10 cellular contexts compared by ENCODE assay signal in genomic region chr20:13430346-13431002, GRCh38.
A peak's percentile ranks its signal among the peaks of the same experiment; 100 is the strongest.
DNase-seq lines count a peak whose midpoint lies in the region; ATAC-seq lines count a peak whose summit lies in the region.
"Had no signal": no experiment of that assay in that cellular context is flagged by ENCODE, and none has a peak within 500 bp of the region (broad histone marks: within the 10 kb centered on the region; RNA-seq: fewer than 3 reads in every experiment).

No MANE protein-coding gene starts in this region.

- H3K4me1 Mint-ChIP-seq in activated CD4-positive, alpha-beta T cell treated with anti-CD3 and anti-CD28 coated beads for 36 hours = peaks cover 8% of the 10 kb centered on the region
- H3K4me1 Mint-ChIP-seq in activated CD8-positive, alpha-beta T cell treated with anti-CD3 and anti-CD28 coated beads, Interleukin-2, amount 10 ng/mL, durations not matched to agents 7 days and 5 days (ENCODE audit: low read depth) = peaks cover 14% of the 10 kb centered on the region

- H3K27ac Mint-ChIP-seq in activated CD4-positive, alpha-beta T cell treated with anti-CD3 and anti-CD28 coated beads for 36 hours = peak overlapping the region; percentile 30
- no peak overlapping the region for H3K27ac Mint-ChIP-seq in activated CD8-positive, alpha-beta T cell treated with anti-CD3 and anti-CD28 coated beads, Interleukin-2, amount 10 ng/mL, durations not matched to agents 7 days and 5 days
- H3K27ac Mint-ChIP-seq: type B pancreatic cell had no signal

- H3K36me3 Mint-ChIP-seq in activated CD4-positive, alpha-beta T cell treated with anti-CD3 and anti-CD28 coated beads for 36 hours (ENCODE audit: low read depth) = peaks cover 29% of the 10 kb centered on the region
- peaks cover 22% of the 10 kb centered on the region for H3K36me3 Mint-ChIP-seq in activated CD8-positive, alpha-beta T cell treated with anti-CD3 and anti-CD28 coated beads, Interleukin-2, amount 10 ng/mL, durations not matched to agents 7 days and 5 days (ENCODE audit: low read depth)

- intact Hi-C loops in activated CD4-positive, alpha-beta T cell treated with anti-CD3 and anti-CD28 coated beads for 36 hours (cut with DNase I, micrococcal nuclease) = no loop called here

- peak; percentile 57 for DNase-seq in activated CD4-positive, alpha-beta T cell treated with anti-CD3 and anti-CD28 coated beads for 36 hours
- no peak for DNase-seq in activated CD4-positive, alpha-beta T cell treated with anti-CD3 and anti-CD28 coated beads, Interleukin-2, amount 50 U/mL, for 1 hour
- peak; percentile 54 for DNase-seq in activated CD8-positive, alpha-beta T cell treated with anti-CD3 and anti-CD28 coated beads, Interleukin-2, amount 10 ng/mL, durations not matched to agents 7 days and 5 days
- DNase-seq in stimulated activated CD8-positive, alpha-beta memory T cell treated with anti-CD3 and anti-CD28 coated beads, Interleukin-15, amount 100 ng/mL, for 48 hours (ENCODE audit: low read depth in 2 of 2) = peak; percentile 43 to 57
- DNase-seq in activated gamma-delta T cell treated with Interleukin-2 at 50 U/mL for 16 hours = no peak
- DNase-seq: NCI-H526 treated with DMSO at 0.1 percent for 48 hours had no signal

- no peak overlapping the region for H3K4me3 Mint-ChIP-seq in activated CD4-positive, alpha-beta T cell treated with anti-CD3 and anti-CD28 coated beads for 36 hours
- H3K4me3 Mint-ChIP-seq in activated CD8-positive, alpha-beta T cell treated with anti-CD3 and anti-CD28 coated beads, Interleukin-2, amount 10 ng/mL, durations not matched to agents 7 days and 5 days = no peak overlapping the region
- H3K4me3 Mint-ChIP-seq: type B pancreatic cell had no signal

- H3K27me3 Mint-ChIP-seq in activated CD4-positive, alpha-beta T cell treated with anti-CD3 and anti-CD28 coated beads for 36 hours = no peaks in the 10 kb centered on the region
- no peaks in the 10 kb centered on the region for H3K27me3 Mint-ChIP-seq in activated CD8-positive, alpha-beta T cell treated with anti-CD3 and anti-CD28 coated beads, Interleukin-2, amount 10 ng/mL, durations not matched to agents 7 days and 5 days (ENCODE audit: low read depth)
- H3K27me3 Mint-ChIP-seq: type B pancreatic cell had no signal

- CTCF ChIA-PET in activated CD4-positive, alpha-beta T cell treated with anti-CD3 and anti-CD28 coated beads for 36 hours (lab: Charles Lee) = no interaction called here
- CTCF ChIA-PET in activated CD8-positive, alpha-beta T cell treated with anti-CD3 and anti-CD28 coated beads, Interleukin-2, amount 10 ng/mL, durations not matched to agents 7 days and 5 days (lab: Charles Lee) = interaction anchor here (1.0 kb wide), 1 partner anchor 21 kb away, joined by 3 read pairs; no protein-coding TSS in a partner anchor

- POLR2A ChIA-PET in activated CD4-positive, alpha-beta T cell treated with anti-CD3 and anti-CD28 coated beads for 36 hours (lab: Charles Lee) = no interaction called here
- POLR2A ChIA-PET in activated CD8-positive, alpha-beta T cell treated with anti-CD3 and anti-CD28 coated beads, Interleukin-2, amount 10 ng/mL, durations not matched to agents 7 days and 5 days (lab: Charles Lee) = interaction anchor here (1.0 kb wide), 1 partner anchor 209 kb away, joined by 4 read pairs; the partner anchor contains the start of gene ISM1

- ATAC-seq in activated CD4-positive, alpha-beta T cell treated with anti-CD3 and anti-CD28 coated beads for 36 hours = peak; percentile 92
- ATAC-seq in HG03460 (IDR thresholded peaks at IDR 0.05; ENCODE audit: unreplicated experiment) = peak; percentile 57
- peak; percentile 61 for ATAC-seq in activated CD8-positive, alpha-beta T cell treated with anti-CD3 and anti-CD28 coated beads, Interleukin-2, amount 10 ng/mL, durations not matched to agents 7 days and 5 days
- no peak for ATAC-seq in HG02798 (IDR thresholded peaks at IDR 0.05; ENCODE audit: poor library complexity, unreplicated experiment)
- no peak for ATAC-seq in HG03432 (IDR thresholded peaks at IDR 0.05; ENCODE audit: unreplicated experiment)

- no peaks in the 10 kb centered on the region for H3K9me3 Mint-ChIP-seq in activated CD4-positive, alpha-beta T cell treated with anti-CD3 and anti-CD28 coated beads for 36 hours (ENCODE audit: low read depth)
- H3K9me3 Mint-ChIP-seq in activated CD8-positive, alpha-beta T cell treated with anti-CD3 and anti-CD28 coated beads, Interleukin-2, amount 10 ng/mL, durations not matched to agents 7 days and 5 days (ENCODE audit: insufficient read depth) = peaks cover 7% of the 10 kb centered on the region
- H3K9me3 Mint-ChIP-seq: type B pancreatic cell had no signal

Comparison
In these comparisons a context has a peak if more than half of its experiments do, and no peak if none do; other contexts are left out.
1. DNase-seq: peak in activated CD4-positive, alpha-beta T cell treated with anti-CD3 and anti-CD28 coated beads for 36 hours (single experiment), activated CD8-positive, alpha-beta T cell treated with anti-CD3 and anti-CD28 coated beads, Interleukin-2, amount 10 ng/mL, durations not matched to agents 7 days and 5 days (single experiment) and stimulated activated CD8-positive, alpha-beta memory T cell treated with anti-CD3 and anti-CD28 coated beads, Interleukin-15, amount 100 ng/mL, for 48 hours (2 of 2); none in activated CD4-positive, alpha-beta T cell treated with anti-CD3 and anti-CD28 coated beads, Interleukin-2, amount 50 U/mL, for 1 hour (single experiment) and activated gamma-delta T cell treated with Interleukin-2 at 50 U/mL for 16 hours (single experiment).
2. ATAC-seq: peak in activated CD4-positive, alpha-beta T cell treated with anti-CD3 and anti-CD28 coated beads for 36 hours (single experiment), HG03460 (single experiment) and activated CD8-positive, alpha-beta T cell treated with anti-CD3 and anti-CD28 coated beads, Interleukin-2, amount 10 ng/mL, durations not matched to agents 7 days and 5 days (single experiment); none in HG02798 (single experiment) and HG03432 (single experiment).